Comparison of ENCODE assay signal across 25 cellular contexts in the genomic region with DNA sequence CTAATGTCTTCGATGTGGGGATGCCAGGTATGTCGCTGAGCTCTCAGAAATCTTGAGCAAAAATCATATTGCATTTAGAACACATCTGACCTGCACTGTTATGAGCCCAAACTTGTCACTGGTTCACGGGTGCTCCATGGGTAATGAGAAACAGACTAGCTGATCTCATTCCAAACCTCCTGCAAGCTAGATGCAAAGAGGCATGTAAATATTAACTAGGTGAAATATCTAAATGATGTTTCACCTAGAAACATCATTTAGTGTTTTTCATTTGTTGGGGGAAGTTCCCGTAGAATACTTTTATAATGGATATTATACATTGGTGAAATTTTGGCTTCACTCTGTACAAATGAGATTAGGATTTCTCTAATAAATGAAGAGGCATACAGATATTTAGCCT.
"Had no signal": no experiment of that assay in that cellular context is flagged by ENCODE, and none has a peak within 500 bp of the region (broad histone marks: within the 10 kb centered on the region; RNA-seq: fewer than 3 reads in every experiment).

No MANE protein-coding gene starts in this region.

- H3K36me3 ChIP-seq: esophagus squamous epithelium, heart right ventricle, lower lobe of right lung, neural progenitor cell, right atrium auricular region, stomach, thyroid gland had no signal

- H3K27ac Mint-ChIP-seq: natural killer cell, neural progenitor cell had no signal

- H3K9me3 Mint-ChIP-seq: neural progenitor cell had no signal

- H3K4me1 Mint-ChIP-seq: natural killer cell, neural progenitor cell had no signal

- H3K27me3 ChIP-seq: dorsolateral prefrontal cortex, esophagus squamous epithelium, heart right ventricle, neural progenitor cell, right atrium auricular region, stomach, thyroid gland had no signal

- ATAC-seq: heart right ventricle, left ventricle myocardium superior, lower lobe of right lung, natural killer cell, sciatic nerve had no signal

- DNase-seq: central memory CD4-positive, alpha-beta T cell; dorsolateral prefrontal cortex; effector CD4-positive, alpha-beta T cell; esophagus squamous epithelium; foreskin melanocyte; heart right ventricle; hippocampal formation; left ventricle myocardium superior; lower lobe of right lung; natural killer cell; stimulated activated CD4-positive, alpha-beta T cell treated with anti-CD3 and anti-CD28 coated beads, Interleukin-12 subunit alpha, Interleukin-12 subunit beta, amount 100 ng/mL, for 4 hours; stimulated activated CD4-positive, alpha-beta T cell treated with anti-CD3 and anti-CD28 coated beads, Interleukin-1b, Interleukin-23, amount 100 ng/mL, for 48 hours; stimulated activated CD4-positive, alpha-beta T cell treated with anti-CD3 and anti-CD28 coated beads, Interleukin-4, amount 100 ng/mL, for 1 hour; stimulated activated CD8-positive, alpha-beta memory T cell treated with anti-CD3 and anti-CD28 coated beads, Interleukin-4, amount 100 ng/mL, for 48 hours; stimulated activated naive CD4-positive, alpha-beta T cell treated with Interleukin-2 at 50 U/mL for 16 hours; stomach; thyroid gland; trophoblast cell had no signal

- H3K27me3 Mint-ChIP-seq: progenitor cell of endocrine pancreas had no signal

- H3K36me3 Mint-ChIP-seq: natural killer cell, neural progenitor cell had no signal

- H3K4me1 ChIP-seq: esophagus squamous epithelium, heart right ventricle, lower lobe of right lung, neural progenitor cell, parathyroid adenoma, right atrium auricular region, stomach, thyroid gland had no signal

- H3K4me3 Mint-ChIP-seq: natural killer cell, neural progenitor cell had no signal

- H3K27ac ChIP-seq: dorsolateral prefrontal cortex, epithelial cell of prostate, esophagus squamous epithelium, heart right ventricle, lower lobe of right lung, neural progenitor cell, parathyroid adenoma, right atrium auricular region, stomach, thyroid gland had no signal

- H3K4me3 ChIP-seq: dorsolateral prefrontal cortex, esophagus squamous epithelium, heart right ventricle, lower lobe of right lung, neural progenitor cell, right atrium auricular region, smooth muscle cell, stomach, thyroid gland had no signal

- H3K9me3 ChIP-seq: esophagus squamous epithelium, lower lobe of right lung, right atrium auricular region, thyroid gland had no signal
